Comparison of ENCODE assay signal across 2 cellular contexts in the genomic region with DNA sequence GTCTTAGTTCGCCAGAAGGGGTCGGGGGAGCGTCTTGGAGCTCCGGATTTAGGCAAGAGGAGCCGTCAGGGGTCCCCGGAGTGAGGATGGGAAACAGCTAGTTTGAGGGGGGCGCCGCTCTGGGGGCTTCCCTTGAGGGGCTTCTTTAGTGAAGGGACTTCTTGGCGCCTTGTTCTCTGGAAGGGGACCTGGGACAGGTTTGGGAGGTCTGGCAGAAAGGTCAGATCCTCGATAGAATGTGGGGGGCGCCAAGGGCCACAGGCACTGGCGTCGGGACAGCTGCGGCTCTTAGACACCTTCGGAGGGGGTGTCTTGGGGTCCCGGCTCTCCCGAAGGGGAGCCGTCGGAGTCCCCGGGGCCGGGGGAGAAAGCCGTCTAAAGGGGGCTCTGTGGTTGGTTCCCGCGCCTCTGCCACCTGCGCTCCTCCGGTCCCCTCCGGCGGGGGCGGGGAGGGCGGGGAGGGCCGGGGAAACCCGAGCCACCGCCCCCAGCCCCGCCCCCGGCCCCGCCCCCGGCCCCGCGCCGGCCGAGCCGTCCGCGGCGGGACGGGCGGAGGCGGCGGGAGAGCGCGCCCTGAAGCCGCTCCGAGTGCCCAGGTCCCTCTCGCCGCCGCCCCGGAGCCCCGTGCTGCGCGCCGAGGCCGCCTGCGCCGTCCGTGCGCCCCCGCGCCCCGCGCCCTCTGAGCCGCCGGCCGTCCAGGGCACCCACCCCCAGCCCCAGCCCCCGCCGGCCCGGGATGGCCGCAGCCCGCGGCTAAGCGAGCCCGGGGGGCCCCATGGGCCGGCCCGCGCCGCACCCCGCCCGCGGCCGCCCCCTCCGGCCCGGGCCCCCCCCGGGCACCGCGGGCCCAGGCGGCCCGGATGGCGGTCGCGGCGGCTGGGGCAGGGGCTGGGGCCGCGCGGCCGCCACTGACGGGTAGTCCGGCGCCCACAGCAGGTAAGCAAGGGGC.
TF ChIP-seq lines count a peak whose summit lies in the region.

A gene with protein sequence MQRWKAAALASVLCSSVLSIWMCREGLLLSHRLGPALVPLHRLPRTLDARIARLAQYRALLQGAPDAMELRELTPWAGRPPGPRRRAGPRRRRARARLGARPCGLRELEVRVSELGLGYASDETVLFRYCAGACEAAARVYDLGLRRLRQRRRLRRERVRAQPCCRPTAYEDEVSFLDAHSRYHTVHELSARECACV (plus strand): TSS at position 552 of the 949 bp plus-strand sequence. CDS start 19,099 bp downstream, outside the sequence.

TF ChIP-seq in SK-N-SH, 30 proteins besides CTCF, POLR2A, EP300 and RAD21:
- TF ChIP-seq, protein P1, sequence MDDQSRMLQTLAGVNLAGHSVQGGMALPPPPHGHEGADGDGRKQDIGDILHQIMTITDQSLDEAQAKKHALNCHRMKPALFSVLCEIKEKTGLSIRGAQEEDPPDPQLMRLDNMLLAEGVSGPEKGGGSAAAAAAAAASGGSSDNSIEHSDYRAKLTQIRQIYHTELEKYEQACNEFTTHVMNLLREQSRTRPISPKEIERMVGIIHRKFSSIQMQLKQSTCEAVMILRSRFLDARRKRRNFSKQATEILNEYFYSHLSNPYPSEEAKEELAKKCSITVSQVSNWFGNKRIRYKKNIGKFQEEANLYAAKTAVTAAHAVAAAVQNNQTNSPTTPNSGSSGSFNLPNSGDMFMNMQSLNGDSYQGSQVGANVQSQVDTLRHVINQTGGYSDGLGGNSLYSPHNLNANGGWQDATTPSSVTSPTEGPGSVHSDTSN (IDR thresholded peaks at IDR 0.05), result no peak
- no peak for TF ChIP-seq ELF1 (IDR thresholded peaks at IDR 0.05)
- TF ChIP-seq POLR2AphosphoS5 (IDR thresholded peaks at IDR 0.05; ENCODE audit: low read depth, low read length), result no peak
- TF ChIP-seq MXI1 (IDR thresholded peaks at IDR 0.05; ENCODE audit: low read depth, low read length), result no peak
- no peak for TF ChIP-seq NFIC (IDR thresholded peaks at IDR 0.05; ENCODE audit: borderline replicate concordance)
- no peak for TF ChIP-seq NRF1 (IDR thresholded peaks at IDR 0.05; ENCODE audit: low read depth, low read length)
- TF ChIP-seq, protein P2, sequence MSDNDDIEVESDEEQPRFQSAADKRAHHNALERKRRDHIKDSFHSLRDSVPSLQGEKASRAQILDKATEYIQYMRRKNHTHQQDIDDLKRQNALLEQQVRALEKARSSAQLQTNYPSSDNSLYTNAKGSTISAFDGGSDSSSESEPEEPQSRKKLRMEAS (IDR thresholded peaks at IDR 0.05; ENCODE audit: low read depth), result no peak
- TF ChIP-seq, protein P3, sequence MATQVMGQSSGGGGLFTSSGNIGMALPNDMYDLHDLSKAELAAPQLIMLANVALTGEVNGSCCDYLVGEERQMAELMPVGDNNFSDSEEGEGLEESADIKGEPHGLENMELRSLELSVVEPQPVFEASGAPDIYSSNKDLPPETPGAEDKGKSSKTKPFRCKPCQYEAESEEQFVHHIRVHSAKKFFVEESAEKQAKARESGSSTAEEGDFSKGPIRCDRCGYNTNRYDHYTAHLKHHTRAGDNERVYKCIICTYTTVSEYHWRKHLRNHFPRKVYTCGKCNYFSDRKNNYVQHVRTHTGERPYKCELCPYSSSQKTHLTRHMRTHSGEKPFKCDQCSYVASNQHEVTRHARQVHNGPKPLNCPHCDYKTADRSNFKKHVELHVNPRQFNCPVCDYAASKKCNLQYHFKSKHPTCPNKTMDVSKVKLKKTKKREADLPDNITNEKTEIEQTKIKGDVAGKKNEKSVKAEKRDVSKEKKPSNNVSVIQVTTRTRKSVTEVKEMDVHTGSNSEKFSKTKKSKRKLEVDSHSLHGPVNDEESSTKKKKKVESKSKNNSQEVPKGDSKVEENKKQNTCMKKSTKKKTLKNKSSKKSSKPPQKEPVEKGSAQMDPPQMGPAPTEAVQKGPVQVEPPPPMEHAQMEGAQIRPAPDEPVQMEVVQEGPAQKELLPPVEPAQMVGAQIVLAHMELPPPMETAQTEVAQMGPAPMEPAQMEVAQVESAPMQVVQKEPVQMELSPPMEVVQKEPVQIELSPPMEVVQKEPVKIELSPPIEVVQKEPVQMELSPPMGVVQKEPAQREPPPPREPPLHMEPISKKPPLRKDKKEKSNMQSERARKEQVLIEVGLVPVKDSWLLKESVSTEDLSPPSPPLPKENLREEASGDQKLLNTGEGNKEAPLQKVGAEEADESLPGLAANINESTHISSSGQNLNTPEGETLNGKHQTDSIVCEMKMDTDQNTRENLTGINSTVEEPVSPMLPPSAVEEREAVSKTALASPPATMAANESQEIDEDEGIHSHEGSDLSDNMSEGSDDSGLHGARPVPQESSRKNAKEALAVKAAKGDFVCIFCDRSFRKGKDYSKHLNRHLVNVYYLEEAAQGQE (IDR thresholded peaks at IDR 0.05; ENCODE audit: low read depth, low read length), result no peak
- no peak for TF ChIP-seq EZH2phosphoT487 (IDR thresholded peaks at IDR 0.05; ENCODE audit: borderline replicate concordance, low read depth)
- no peak for TF ChIP-seq JUND (IDR thresholded peaks at IDR 0.05)
- TF ChIP-seq FOXM1 (IDR thresholded peaks at IDR 0.05; ENCODE audit: low read depth), result no peak
- no peak for TF ChIP-seq MEF2A (IDR thresholded peaks at IDR 0.05; ENCODE audit: borderline replicate concordance, low read depth)
- TF ChIP-seq RCOR1 (IDR thresholded peaks at IDR 0.05; ENCODE audit: low read length), result no peak
- TF ChIP-seq, protein P4, sequence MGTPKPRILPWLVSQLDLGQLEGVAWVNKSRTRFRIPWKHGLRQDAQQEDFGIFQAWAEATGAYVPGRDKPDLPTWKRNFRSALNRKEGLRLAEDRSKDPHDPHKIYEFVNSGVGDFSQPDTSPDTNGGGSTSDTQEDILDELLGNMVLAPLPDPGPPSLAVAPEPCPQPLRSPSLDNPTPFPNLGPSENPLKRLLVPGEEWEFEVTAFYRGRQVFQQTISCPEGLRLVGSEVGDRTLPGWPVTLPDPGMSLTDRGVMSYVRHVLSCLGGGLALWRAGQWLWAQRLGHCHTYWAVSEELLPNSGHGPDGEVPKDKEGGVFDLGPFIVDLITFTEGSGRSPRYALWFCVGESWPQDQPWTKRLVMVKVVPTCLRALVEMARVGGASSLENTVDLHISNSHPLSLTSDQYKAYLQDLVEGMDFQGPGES (IDR thresholded peaks at IDR 0.05; ENCODE audit: low read depth, low read length), result no peak
- TF ChIP-seq YY1 (IDR thresholded peaks at IDR 0.05; ENCODE audit: low read depth), result no peak

TF ChIP-seq in HepG2, 621 proteins besides CTCF, POLR2A, EP300 and RAD21 (continues in another document):
- TF ChIP-seq ZBTB20 (CRISPR knock-in tag; IDR thresholded peaks at IDR 0.05; ENCODE audit: borderline replicate concordance, low read depth), result 0 out of 2 replicates have a peak, but pooled peaks have one; percentile 3
- TF ChIP-seq, protein P5, sequence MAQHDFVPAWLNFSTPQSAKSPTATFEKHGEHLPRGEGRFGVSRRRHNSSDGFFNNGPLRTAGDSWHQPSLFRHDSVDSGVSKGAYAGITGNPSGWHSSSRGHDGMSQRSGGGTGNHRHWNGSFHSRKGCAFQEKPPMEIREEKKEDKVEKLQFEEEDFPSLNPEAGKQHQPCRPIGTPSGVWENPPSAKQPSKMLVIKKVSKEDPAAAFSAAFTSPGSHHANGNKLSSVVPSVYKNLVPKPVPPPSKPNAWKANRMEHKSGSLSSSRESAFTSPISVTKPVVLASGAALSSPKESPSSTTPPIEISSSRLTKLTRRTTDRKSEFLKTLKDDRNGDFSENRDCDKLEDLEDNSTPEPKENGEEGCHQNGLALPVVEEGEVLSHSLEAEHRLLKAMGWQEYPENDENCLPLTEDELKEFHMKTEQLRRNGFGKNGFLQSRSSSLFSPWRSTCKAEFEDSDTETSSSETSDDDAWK (CRISPR knock-in tag; IDR thresholded peaks at IDR 0.05), result no peak
- TF ChIP-seq ZNF256 (CRISPR knock-in tag; conservative IDR thresholded peaks at IDR 0.05), result no peak
- TF ChIP-seq ZNF83 (CRISPR knock-in tag; IDR thresholded peaks at IDR 0.05; ENCODE audit: borderline replicate concordance), result no peak
- TF ChIP-seq NPAS2 (CRISPR knock-in tag; IDR thresholded peaks at IDR 0.05; ENCODE audit: borderline replicate concordance), result no peak
- TF ChIP-seq, protein P6, sequence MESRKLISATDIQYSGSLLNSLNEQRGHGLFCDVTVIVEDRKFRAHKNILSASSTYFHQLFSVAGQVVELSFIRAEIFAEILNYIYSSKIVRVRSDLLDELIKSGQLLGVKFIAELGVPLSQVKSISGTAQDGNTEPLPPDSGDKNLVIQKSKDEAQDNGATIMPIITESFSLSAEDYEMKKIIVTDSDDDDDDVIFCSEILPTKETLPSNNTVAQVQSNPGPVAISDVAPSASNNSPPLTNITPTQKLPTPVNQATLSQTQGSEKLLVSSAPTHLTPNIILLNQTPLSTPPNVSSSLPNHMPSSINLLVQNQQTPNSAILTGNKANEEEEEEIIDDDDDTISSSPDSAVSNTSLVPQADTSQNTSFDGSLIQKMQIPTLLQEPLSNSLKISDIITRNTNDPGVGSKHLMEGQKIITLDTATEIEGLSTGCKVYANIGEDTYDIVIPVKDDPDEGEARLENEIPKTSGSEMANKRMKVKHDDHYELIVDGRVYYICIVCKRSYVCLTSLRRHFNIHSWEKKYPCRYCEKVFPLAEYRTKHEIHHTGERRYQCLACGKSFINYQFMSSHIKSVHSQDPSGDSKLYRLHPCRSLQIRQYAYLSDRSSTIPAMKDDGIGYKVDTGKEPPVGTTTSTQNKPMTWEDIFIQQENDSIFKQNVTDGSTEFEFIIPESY (CRISPR knock-in tag; IDR thresholded peaks at IDR 0.05), result no peak
- no peak for TF ChIP-seq PHF8 (CRISPR knock-in tag; IDR thresholded peaks at IDR 0.05)
- TF ChIP-seq NFKBIZ (CRISPR knock-in tag; IDR thresholded peaks at IDR 0.05), result no peak
- no peak for TF ChIP-seq FOXA1 (IDR thresholded peaks at IDR 0.05)
- no peak for TF ChIP-seq FOXA1 (CRISPR knock-in tag; IDR thresholded peaks at IDR 0.05)
- TF ChIP-seq ZNF782 (CRISPR knock-in tag; IDR thresholded peaks at IDR 0.05; ENCODE audit: borderline replicate concordance), result no peak
- 0 out of 2 replicates have a peak, but pooled peaks have one; percentile 17 for TF ChIP-seq ZSCAN20 (CRISPR knock-in tag; IDR thresholded peaks at IDR 0.05; ENCODE audit: borderline replicate concordance)
- TF ChIP-seq, protein P7, sequence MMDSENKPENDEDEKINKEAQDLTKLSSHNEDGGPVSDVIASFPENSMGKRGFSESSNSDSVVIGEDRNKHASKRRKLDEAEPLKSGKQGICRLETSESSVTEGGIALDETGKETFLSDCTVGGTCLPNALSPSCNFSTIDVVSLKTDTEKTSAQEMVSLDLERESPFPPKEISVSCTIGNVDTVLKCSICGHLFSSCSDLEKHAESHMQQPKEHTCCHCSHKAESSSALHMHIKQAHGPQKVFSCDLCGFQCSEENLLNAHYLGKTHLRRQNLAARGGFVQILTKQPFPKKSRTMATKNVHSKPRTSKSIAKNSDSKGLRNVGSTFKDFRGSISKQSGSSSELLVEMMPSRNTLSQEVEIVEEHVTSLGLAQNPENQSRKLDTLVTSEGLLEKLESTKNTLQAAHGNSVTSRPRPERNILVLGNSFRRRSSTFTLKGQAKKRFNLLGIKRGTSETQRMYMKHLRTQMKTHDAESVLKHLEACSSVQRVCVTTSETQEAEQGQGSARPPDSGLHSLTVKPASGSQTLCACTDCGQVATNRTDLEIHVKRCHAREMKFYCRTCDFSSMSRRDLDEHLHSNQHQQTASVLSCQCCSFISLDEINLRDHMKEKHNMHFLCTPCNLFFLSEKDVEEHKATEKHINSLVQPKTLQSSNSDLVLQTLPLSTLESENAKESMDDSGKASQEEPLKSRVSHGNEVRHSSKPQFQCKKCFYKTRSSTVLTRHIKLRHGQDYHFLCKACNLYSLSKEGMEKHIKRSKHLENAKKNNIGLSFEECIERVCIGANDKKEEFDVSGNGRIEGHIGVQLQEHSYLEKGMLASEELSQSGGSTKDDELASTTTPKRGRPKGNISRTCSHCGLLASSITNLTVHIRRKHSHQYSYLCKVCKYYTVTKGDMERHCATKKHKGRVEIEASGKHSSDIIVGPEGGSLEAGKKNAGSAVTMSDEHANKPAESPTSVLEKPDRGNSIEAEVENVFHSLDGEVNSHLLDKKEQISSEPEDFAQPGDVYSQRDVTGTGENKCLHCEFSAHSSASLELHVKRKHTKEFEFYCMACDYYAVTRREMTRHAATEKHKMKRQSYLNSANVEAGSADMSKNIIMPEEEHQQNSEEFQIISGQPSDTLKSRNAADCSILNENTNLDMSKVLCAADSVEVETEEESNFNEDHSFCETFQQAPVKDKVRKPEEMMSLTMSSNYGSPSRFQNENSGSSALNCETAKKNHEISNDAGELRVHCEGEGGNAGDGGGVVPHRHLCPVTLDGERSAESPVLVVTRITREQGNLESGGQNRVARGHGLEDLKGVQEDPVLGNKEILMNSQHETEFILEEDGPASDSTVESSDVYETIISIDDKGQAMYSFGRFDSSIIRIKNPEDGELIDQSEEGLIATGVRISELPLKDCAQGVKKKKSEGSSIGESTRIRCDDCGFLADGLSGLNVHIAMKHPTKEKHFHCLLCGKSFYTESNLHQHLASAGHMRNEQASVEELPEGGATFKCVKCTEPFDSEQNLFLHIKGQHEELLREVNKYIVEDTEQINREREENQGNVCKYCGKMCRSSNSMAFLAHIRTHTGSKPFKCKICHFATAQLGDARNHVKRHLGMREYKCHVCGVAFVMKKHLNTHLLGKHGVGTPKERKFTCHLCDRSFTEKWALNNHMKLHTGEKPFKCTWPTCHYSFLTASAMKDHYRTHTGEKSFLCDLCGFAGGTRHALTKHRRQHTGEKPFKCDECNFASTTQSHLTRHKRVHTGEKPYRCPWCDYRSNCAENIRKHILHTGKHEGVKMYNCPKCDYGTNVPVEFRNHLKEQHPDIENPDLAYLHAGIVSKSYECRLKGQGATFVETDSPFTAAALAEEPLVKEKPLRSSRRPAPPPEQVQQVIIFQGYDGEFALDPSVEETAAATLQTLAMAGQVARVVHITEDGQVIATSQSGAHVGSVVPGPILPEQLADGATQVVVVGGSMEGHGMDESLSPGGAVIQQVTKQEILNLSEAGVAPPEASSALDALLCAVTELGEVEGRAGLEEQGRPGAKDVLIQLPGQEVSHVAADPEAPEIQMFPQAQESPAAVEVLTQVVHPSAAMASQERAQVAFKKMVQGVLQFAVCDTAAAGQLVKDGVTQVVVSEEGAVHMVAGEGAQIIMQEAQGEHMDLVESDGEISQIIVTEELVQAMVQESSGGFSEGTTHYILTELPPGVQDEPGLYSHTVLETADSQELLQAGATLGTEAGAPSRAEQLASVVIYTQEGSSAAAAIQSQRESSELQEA (CRISPR knock-in tag; IDR thresholded peaks at IDR 0.05; ENCODE audit: not compliant biosample characterization), result no peak
- TF ChIP-seq KDM6A (CRISPR knock-in tag; IDR thresholded peaks at IDR 0.05; ENCODE audit: low read depth), result no peak
- 0 out of 2 replicates have a peak, but pooled peaks have one; percentile 5 for TF ChIP-seq RBFOX2 (IDR thresholded peaks at IDR 0.05; ENCODE audit: low read depth, low read length)
- no peak for TF ChIP-seq HES4 (CRISPR knock-in tag; IDR thresholded peaks at IDR 0.05; ENCODE audit: borderline replicate concordance)
- TF ChIP-seq, protein P8, sequence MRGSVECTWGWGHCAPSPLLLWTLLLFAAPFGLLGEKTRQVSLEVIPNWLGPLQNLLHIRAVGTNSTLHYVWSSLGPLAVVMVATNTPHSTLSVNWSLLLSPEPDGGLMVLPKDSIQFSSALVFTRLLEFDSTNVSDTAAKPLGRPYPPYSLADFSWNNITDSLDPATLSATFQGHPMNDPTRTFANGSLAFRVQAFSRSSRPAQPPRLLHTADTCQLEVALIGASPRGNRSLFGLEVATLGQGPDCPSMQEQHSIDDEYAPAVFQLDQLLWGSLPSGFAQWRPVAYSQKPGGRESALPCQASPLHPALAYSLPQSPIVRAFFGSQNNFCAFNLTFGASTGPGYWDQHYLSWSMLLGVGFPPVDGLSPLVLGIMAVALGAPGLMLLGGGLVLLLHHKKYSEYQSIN (CRISPR knock-in tag; IDR thresholded peaks at IDR 0.05; ENCODE audit: borderline replicate concordance), result no peak
- no peak for TF ChIP-seq HOXA5 (CRISPR knock-in tag; IDR thresholded peaks at IDR 0.05)
- TF ChIP-seq GTF3A (CRISPR knock-in tag; conservative IDR thresholded peaks at IDR 0.05), result no peak
- no peak for TF ChIP-seq PRPF4 (IDR thresholded peaks at IDR 0.05; ENCODE audit: low read depth, low read length, poor library complexity, severe bottlenecking)
